29 cellular contexts compared by ENCODE assay signal in the genomic region with DNA sequence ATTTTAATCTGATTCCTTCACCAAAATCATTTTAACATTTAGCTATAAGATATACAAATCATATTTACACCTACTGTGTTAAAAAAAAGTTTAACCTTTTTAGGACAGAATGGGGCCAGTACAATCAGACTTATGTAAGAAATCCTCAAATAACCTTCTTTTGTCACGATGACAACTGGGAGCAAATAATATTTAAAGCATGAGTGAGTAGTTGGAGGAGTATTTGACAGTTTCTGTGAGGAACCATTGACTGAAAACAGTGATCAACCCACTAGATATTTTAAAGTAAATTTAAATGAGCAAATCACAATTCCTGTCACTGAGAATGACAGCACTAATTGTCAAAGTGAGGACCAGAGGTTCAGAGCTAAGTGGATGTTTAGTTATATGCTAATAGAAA.
"Had no signal": no experiment of that assay in that cellular context is flagged by ENCODE, and none has a peak within 500 bp of the region (broad histone marks: within the 10 kb centered on the region; RNA-seq: fewer than 3 reads in every experiment).

No MANE protein-coding gene starts in this region.

- H3K27me3 Mint-ChIP-seq: stimulated activated memory B cell treated with anti-CD40 and anti-IgM and Interleukin-4, amounts not matched to agents 10 μg/mL and 1 μg/mL and 100 μg/mL, for 72 hours; stimulated activated naive B cell treated with anti-CD40 and anti-IgM and Interleukin-4, amounts not matched to agents 10 μg/mL and 1 μg/mL and 100 μg/mL, for 72 hours; stimulated activated naive CD8-positive, alpha-beta T cell treated with anti-CD3 and anti-CD28 coated beads, Interleukin-15, amount 100 ng/mL, for 72 hours; stimulated activated naive CD8-positive, alpha-beta T cell treated with anti-CD3 and anti-CD28 coated beads, Interleukin-15, Interleukin-2, amounts not matched to agents 100 ng/mL and 50 ng/mL, for 24 hours; type B pancreatic cell had no signal

- H3K4me1 ChIP-seq: stomach, suprapubic skin, testis, thyroid gland, tibial artery, tibial nerve, transverse colon, upper lobe of left lung, upper lobe of right lung, uterus, vagina had no signal

- H3K27me3 ChIP-seq: stomach, suprapubic skin, testis, thyroid gland, tibial artery, tibial nerve, transverse colon, upper lobe of left lung, upper lobe of right lung, uterus, vagina had no signal

- H3K27ac ChIP-seq: stomach, suprapubic skin, testis, thoracic aorta, thyroid gland, tibial artery, tibial nerve, transverse colon, upper lobe of left lung, upper lobe of right lung, uterus, vagina had no signal

- H3K4me3 Mint-ChIP-seq: stimulated activated effector memory CD8-positive, alpha-beta T cell treated with anti-CD3 and anti-CD28 coated beads, Interleukin-12 subunit alpha, Interleukin-12 subunit beta, amount 100 ng/mL, for 72 hours; stimulated activated memory B cell treated with anti-CD40 and anti-IgM and Interleukin-4, amounts not matched to agents 10 μg/mL and 1 μg/mL and 100 μg/mL, for 72 hours; stimulated activated naive B cell treated with anti-CD40 and anti-IgM and Interleukin-4, amounts not matched to agents 10 μg/mL and 1 μg/mL and 100 μg/mL, for 72 hours; stimulated activated naive CD8-positive, alpha-beta T cell treated with anti-CD3 and anti-CD28 coated beads, Interleukin-15, amount 100 ng/mL, for 72 hours; stimulated activated naive CD8-positive, alpha-beta T cell treated with anti-CD3 and anti-CD28 coated beads, Interleukin-15, Interleukin-2, amounts not matched to agents 100 ng/mL and 50 ng/mL, for 24 hours; type B pancreatic cell had no signal

- H3K36me3 ChIP-seq: stomach, suprapubic skin, thoracic aorta, thyroid gland, tibial artery, tibial nerve, transverse colon, upper lobe of left lung, upper lobe of right lung, uterus, vagina had no signal

- H3K27ac Mint-ChIP-seq: stimulated activated effector memory CD8-positive, alpha-beta T cell treated with anti-CD3 and anti-CD28 coated beads, Interleukin-12 subunit alpha, Interleukin-12 subunit beta, amount 100 ng/mL, for 72 hours; stimulated activated memory B cell treated with anti-CD40 and anti-IgM and Interleukin-4, amounts not matched to agents 10 μg/mL and 1 μg/mL and 100 μg/mL, for 72 hours; stimulated activated naive B cell treated with anti-CD40 and anti-IgM and Interleukin-4, amounts not matched to agents 10 μg/mL and 1 μg/mL and 100 μg/mL, for 72 hours; stimulated activated naive CD8-positive, alpha-beta T cell treated with anti-CD3 and anti-CD28 coated beads, Interleukin-15, amount 100 ng/mL, for 72 hours; stimulated activated naive CD8-positive, alpha-beta T cell treated with anti-CD3 and anti-CD28 coated beads, Interleukin-15, Interleukin-2, amounts not matched to agents 100 ng/mL and 50 ng/mL, for 24 hours; type B pancreatic cell had no signal

- DNase-seq: stimulated activated CD4-positive, alpha-beta T cell treated with anti-CD3 and anti-CD28 coated beads, Interleukin-2, amount 100 ng/mL, for 48 hours; stimulated activated CD4-positive, alpha-beta T cell treated with anti-CD3 and anti-CD28 coated beads, Interleukin-4, amount 100 ng/mL, for 1 hour; stimulated activated CD4-positive, alpha-beta T cell treated with anti-CD3 and anti-CD28 coated beads, Interleukin-4, amount 100 ng/mL, for 24 hours; stimulated activated CD4-positive, alpha-beta T cell treated with anti-CD3 and anti-CD28 coated beads, Interleukin-4, amount 100 ng/mL, for 4 hours; stimulated activated CD8-positive, alpha-beta memory T cell treated with anti-CD3 and anti-CD28 coated beads, Interleukin-4, amount 100 ng/mL, for 48 hours; stimulated activated naive B cell treated with anti-CD40 and anti-IgM and Interleukin-4, amounts not matched to agents 10 μg/mL and 1 μg/mL and 100 μg/mL, for 72 hours; stimulated activated naive CD4-positive, alpha-beta T cell; stimulated activated naive CD4-positive, alpha-beta T cell treated with Interleukin-2 at 50 U/mL for 16 hours; stimulated activated naive CD8-positive, alpha-beta T cell treated with anti-CD3 and anti-CD28 coated beads, Interleukin-15, amount 100 ng/mL, for 72 hours; stimulated activated naive CD8-positive, alpha-beta T cell treated with anti-CD3 and anti-CD28 coated beads, Interleukin-15, Interleukin-2, amounts not matched to agents 100 U/mL and 50 U/mL, for 24 hours; stomach; substantia nigra; testis; thyroid gland; tibial artery; transverse colon; trophoblast cell; upper lobe of left lung; upper lobe of right lung; uterus had no signal

- H3K4me3 ChIP-seq: stomach, suprapubic skin, testis, thoracic aorta, thyroid gland, tibial artery, tibial nerve, transverse colon, upper lobe of left lung, upper lobe of right lung, uterus, vagina had no signal

- H3K4me1 Mint-ChIP-seq: stimulated activated effector memory CD8-positive, alpha-beta T cell treated with anti-CD3 and anti-CD28 coated beads, Interleukin-12 subunit alpha, Interleukin-12 subunit beta, amount 100 ng/mL, for 72 hours; stimulated activated memory B cell treated with anti-CD40 and anti-IgM and Interleukin-4, amounts not matched to agents 10 μg/mL and 1 μg/mL and 100 μg/mL, for 72 hours; stimulated activated naive B cell treated with anti-CD40 and anti-IgM and Interleukin-4, amounts not matched to agents 10 μg/mL and 1 μg/mL and 100 μg/mL, for 72 hours; stimulated activated naive CD8-positive, alpha-beta T cell treated with anti-CD3 and anti-CD28 coated beads, Interleukin-15, amount 100 ng/mL, for 72 hours had no signal

- H3K9me3 Mint-ChIP-seq: stimulated activated memory B cell treated with anti-CD40 and anti-IgM and Interleukin-4, amounts not matched to agents 10 μg/mL and 1 μg/mL and 100 μg/mL, for 72 hours; type B pancreatic cell had no signal

- H3K36me3 Mint-ChIP-seq: stimulated activated effector memory CD8-positive, alpha-beta T cell treated with anti-CD3 and anti-CD28 coated beads, Interleukin-12 subunit alpha, Interleukin-12 subunit beta, amount 100 ng/mL, for 72 hours; stimulated activated memory B cell treated with anti-CD40 and anti-IgM and Interleukin-4, amounts not matched to agents 10 μg/mL and 1 μg/mL and 100 μg/mL, for 72 hours; stimulated activated naive B cell treated with anti-CD40 and anti-IgM and Interleukin-4, amounts not matched to agents 10 μg/mL and 1 μg/mL and 100 μg/mL, for 72 hours; type B pancreatic cell had no signal

- ATAC-seq: stimulated activated effector memory CD8-positive, alpha-beta T cell treated with anti-CD3 and anti-CD28 coated beads, Interleukin-12 subunit alpha, Interleukin-12 subunit beta, amount 100 ng/mL, for 72 hours; stimulated activated memory B cell treated with anti-CD40 and anti-IgM and Interleukin-4, amounts not matched to agents 10 μg/mL and 1 μg/mL and 100 μg/mL, for 72 hours; stimulated activated naive B cell treated with anti-CD40 and anti-IgM and Interleukin-4, amounts not matched to agents 10 μg/mL and 1 μg/mL and 100 μg/mL, for 72 hours; stimulated activated naive CD8-positive, alpha-beta T cell treated with anti-CD3 and anti-CD28 coated beads, Interleukin-15, amount 100 ng/mL, for 72 hours; stimulated activated naive CD8-positive, alpha-beta T cell treated with anti-CD3 and anti-CD28 coated beads, Interleukin-15, Interleukin-2, amounts not matched to agents 100 U/mL and 50 U/mL, for 24 hours; upper lobe of right lung had no signal

- H3K9me3 ChIP-seq: suprapubic skin, testis, thoracic aorta, thyroid gland, tibial artery, tibial nerve, transverse colon, upper lobe of left lung, upper lobe of right lung, uterus, vagina had no signal

- FAIRE-seq: urothelium cell line had no signal
